Comparison of ENCODE assay signal across 1 cellular context in genomic region chr12:53709671-53710070, GRCh38.
TF ChIP-seq lines count a peak whose summit lies in the region.

No MANE protein-coding gene starts in this region.

TF ChIP-seq in GM23338, 12 proteins besides CTCF, POLR2A, EP300 and RAD21 (continued from another document):
- TF ChIP-seq ZNF462 (CRISPR knock-in tag; IDR thresholded peaks at IDR 0.05) (no peak), REST (IDR thresholded peaks at IDR 0.05; ENCODE audit: unreplicated experiment) (no peak), ZNF114 (CRISPR knock-in tag; IDR thresholded peaks at IDR 0.05) (no peak), EZH2 (IDR thresholded peaks at IDR 0.05; ENCODE audit: low read depth, unreplicated experiment) (no peak), POLR2AphosphoS5 (IDR thresholded peaks at IDR 0.05; ENCODE audit: low read depth) (no peak), ZNF331 (CRISPR knock-in tag; IDR thresholded peaks at IDR 0.05; ENCODE audit: low read depth) (no peak), STAT1 (IDR thresholded peaks at IDR 0.05; ENCODE audit: unreplicated experiment) (no peak), ETS1 (IDR thresholded peaks at IDR 0.05) (no peak), NANOG (IDR thresholded peaks at IDR 0.05; ENCODE audit: borderline replicate concordance) (no peak)
